Comparison of ENCODE assay signal across 1 cellular context in genomic region chr12:106428379-106428778, GRCh38.
A peak's percentile ranks its signal among the peaks of the same experiment; 100 is the strongest.
TF ChIP-seq lines count a peak whose summit lies in the region.

No MANE protein-coding gene starts in this region.

TF ChIP-seq in SK-N-SH, 30 proteins besides CTCF, POLR2A, EP300 and RAD21 (continued from another document):
- TF ChIP-seq TAF1 (IDR thresholded peaks at IDR 0.05; ENCODE audit: borderline replicate concordance, low read depth, low read length) (no peak), NFIC (IDR thresholded peaks at IDR 0.05; ENCODE audit: borderline replicate concordance) (peak; percentile 8; the same call in 1 of the 2 replicates)
- TF ChIP-seq, protein P1, sequence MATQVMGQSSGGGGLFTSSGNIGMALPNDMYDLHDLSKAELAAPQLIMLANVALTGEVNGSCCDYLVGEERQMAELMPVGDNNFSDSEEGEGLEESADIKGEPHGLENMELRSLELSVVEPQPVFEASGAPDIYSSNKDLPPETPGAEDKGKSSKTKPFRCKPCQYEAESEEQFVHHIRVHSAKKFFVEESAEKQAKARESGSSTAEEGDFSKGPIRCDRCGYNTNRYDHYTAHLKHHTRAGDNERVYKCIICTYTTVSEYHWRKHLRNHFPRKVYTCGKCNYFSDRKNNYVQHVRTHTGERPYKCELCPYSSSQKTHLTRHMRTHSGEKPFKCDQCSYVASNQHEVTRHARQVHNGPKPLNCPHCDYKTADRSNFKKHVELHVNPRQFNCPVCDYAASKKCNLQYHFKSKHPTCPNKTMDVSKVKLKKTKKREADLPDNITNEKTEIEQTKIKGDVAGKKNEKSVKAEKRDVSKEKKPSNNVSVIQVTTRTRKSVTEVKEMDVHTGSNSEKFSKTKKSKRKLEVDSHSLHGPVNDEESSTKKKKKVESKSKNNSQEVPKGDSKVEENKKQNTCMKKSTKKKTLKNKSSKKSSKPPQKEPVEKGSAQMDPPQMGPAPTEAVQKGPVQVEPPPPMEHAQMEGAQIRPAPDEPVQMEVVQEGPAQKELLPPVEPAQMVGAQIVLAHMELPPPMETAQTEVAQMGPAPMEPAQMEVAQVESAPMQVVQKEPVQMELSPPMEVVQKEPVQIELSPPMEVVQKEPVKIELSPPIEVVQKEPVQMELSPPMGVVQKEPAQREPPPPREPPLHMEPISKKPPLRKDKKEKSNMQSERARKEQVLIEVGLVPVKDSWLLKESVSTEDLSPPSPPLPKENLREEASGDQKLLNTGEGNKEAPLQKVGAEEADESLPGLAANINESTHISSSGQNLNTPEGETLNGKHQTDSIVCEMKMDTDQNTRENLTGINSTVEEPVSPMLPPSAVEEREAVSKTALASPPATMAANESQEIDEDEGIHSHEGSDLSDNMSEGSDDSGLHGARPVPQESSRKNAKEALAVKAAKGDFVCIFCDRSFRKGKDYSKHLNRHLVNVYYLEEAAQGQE (IDR thresholded peaks at IDR 0.05; ENCODE audit: low read depth, low read length) = no peak
